Comparison of ENCODE assay signal across 1 cellular context in the genomic region with DNA sequence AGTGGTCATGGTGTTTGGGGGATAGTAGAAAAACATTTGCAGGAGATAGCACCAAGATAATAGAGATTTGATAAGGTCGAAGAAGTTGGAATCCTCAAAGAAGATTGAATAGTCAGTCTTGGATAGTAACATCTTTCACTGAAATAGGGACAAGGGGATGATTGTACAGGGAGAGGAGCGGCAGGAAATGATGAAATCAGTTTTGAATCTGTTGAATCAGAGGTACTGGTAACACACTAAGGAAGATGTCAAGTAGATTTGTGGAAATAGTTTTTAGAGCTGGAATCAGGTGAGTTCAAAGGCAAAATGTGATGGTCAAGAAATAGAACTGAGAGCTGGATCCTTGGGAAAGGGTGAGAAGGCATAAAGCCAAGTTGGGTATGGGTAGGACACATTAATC.
TF ChIP-seq lines count a peak whose summit lies in the region.

No MANE protein-coding gene starts in this region.

TF ChIP-seq in GM23338, 12 proteins besides CTCF, POLR2A, EP300 and RAD21 (continued from another document):
- TF ChIP-seq, protein P1, sequence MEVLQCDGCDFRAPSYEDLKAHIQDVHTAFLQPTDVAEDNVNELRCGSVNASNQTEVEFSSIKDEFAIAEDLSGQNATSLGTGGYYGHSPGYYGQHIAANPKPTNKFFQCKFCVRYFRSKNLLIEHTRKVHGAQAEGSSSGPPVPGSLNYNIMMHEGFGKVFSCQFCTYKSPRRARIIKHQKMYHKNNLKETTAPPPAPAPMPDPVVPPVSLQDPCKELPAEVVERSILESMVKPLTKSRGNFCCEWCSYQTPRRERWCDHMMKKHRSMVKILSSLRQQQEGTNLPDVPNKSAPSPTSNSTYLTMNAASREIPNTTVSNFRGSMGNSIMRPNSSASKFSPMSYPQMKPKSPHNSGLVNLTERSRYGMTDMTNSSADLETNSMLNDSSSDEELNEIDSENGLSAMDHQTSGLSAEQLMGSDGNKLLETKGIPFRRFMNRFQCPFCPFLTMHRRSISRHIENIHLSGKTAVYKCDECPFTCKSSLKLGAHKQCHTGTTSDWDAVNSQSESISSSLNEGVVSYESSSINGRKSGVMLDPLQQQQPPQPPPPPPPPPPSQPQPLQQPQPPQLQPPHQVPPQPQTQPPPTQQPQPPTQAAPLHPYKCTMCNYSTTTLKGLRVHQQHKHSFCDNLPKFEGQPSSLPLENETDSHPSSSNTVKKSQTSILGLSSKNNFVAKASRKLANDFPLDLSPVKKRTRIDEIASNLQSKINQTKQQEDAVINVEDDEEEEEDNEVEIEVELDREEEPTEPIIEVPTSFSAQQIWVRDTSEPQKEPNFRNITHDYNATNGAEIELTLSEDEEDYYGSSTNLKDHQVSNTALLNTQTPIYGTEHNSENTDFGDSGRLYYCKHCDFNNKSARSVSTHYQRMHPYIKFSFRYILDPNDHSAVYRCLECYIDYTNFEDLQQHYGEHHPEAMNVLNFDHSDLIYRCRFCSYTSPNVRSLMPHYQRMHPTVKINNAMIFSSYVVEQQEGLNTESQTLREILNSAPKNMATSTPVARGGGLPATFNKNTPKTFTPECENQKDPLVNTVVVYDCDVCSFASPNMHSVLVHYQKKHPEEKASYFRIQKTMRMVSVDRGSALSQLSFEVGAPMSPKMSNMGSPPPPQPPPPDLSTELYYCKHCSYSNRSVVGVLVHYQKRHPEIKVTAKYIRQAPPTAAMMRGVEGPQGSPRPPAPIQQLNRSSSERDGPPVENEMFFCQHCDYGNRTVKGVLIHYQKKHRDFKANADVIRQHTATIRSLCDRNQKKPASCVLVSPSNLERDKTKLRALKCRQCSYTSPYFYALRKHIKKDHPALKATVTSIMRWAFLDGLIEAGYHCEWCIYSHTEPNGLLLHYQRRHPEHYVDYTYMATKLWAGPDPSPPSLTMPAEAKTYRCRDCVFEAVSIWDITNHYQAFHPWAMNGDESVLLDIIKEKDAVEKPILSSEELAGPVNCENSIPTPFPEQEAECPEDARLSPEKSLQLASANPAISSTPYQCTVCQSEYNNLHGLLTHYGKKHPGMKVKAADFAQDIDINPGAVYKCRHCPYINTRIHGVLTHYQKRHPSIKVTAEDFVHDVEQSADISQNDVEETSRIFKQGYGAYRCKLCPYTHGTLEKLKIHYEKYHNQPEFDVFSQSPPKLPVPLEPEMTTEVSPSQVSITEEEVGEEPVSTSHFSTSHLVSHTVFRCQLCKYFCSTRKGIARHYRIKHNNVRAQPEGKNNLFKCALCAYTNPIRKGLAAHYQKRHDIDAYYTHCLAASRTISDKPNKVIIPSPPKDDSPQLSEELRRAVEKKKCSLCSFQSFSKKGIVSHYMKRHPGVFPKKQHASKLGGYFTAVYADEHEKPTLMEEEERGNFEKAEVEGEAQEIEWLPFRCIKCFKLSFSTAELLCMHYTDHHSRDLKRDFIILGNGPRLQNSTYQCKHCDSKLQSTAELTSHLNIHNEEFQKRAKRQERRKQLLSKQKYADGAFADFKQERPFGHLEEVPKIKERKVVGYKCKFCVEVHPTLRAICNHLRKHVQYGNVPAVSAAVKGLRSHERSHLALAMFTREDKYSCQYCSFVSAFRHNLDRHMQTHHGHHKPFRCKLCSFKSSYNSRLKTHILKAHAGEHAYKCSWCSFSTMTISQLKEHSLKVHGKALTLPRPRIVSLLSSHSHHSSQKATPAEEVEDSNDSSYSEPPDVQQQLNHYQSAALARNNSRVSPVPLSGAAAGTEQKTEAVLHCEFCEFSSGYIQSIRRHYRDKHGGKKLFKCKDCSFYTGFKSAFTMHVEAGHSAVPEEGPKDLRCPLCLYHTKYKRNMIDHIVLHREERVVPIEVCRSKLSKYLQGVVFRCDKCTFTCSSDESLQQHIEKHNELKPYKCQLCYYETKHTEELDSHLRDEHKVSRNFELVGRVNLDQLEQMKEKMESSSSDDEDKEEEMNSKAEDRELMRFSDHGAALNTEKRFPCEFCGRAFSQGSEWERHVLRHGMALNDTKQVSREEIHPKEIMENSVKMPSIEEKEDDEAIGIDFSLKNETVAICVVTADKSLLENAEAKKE (CRISPR knock-in tag; IDR thresholded peaks at IDR 0.05), result no peak
- no peak for TF ChIP-seq ZNF331 (CRISPR knock-in tag; IDR thresholded peaks at IDR 0.05; ENCODE audit: low read depth)
- TF ChIP-seq POLR2AphosphoS5 (IDR thresholded peaks at IDR 0.05; ENCODE audit: low read depth), result no peak
- no peak for TF ChIP-seq EZH2 (IDR thresholded peaks at IDR 0.05; ENCODE audit: low read depth, unreplicated experiment)
- TF ChIP-seq CREB1 (CRISPR knock-in tag; IDR thresholded peaks at IDR 0.05; ENCODE audit: low read depth), result no peak
- no peak for TF ChIP-seq NANOG (IDR thresholded peaks at IDR 0.05; ENCODE audit: borderline replicate concordance)
- TF ChIP-seq, protein P2, sequence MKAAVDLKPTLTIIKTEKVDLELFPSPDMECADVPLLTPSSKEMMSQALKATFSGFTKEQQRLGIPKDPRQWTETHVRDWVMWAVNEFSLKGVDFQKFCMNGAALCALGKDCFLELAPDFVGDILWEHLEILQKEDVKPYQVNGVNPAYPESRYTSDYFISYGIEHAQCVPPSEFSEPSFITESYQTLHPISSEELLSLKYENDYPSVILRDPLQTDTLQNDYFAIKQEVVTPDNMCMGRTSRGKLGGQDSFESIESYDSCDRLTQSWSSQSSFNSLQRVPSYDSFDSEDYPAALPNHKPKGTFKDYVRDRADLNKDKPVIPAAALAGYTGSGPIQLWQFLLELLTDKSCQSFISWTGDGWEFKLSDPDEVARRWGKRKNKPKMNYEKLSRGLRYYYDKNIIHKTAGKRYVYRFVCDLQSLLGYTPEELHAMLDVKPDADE (IDR thresholded peaks at IDR 0.05), result no peak
- TF ChIP-seq JUNB (IDR thresholded peaks at IDR 0.05; ENCODE audit: unreplicated experiment), result no peak
- no peak for TF ChIP-seq EZH2phosphoT487 (IDR thresholded peaks at IDR 0.05; ENCODE audit: unreplicated experiment)
- TF ChIP-seq, protein P3, sequence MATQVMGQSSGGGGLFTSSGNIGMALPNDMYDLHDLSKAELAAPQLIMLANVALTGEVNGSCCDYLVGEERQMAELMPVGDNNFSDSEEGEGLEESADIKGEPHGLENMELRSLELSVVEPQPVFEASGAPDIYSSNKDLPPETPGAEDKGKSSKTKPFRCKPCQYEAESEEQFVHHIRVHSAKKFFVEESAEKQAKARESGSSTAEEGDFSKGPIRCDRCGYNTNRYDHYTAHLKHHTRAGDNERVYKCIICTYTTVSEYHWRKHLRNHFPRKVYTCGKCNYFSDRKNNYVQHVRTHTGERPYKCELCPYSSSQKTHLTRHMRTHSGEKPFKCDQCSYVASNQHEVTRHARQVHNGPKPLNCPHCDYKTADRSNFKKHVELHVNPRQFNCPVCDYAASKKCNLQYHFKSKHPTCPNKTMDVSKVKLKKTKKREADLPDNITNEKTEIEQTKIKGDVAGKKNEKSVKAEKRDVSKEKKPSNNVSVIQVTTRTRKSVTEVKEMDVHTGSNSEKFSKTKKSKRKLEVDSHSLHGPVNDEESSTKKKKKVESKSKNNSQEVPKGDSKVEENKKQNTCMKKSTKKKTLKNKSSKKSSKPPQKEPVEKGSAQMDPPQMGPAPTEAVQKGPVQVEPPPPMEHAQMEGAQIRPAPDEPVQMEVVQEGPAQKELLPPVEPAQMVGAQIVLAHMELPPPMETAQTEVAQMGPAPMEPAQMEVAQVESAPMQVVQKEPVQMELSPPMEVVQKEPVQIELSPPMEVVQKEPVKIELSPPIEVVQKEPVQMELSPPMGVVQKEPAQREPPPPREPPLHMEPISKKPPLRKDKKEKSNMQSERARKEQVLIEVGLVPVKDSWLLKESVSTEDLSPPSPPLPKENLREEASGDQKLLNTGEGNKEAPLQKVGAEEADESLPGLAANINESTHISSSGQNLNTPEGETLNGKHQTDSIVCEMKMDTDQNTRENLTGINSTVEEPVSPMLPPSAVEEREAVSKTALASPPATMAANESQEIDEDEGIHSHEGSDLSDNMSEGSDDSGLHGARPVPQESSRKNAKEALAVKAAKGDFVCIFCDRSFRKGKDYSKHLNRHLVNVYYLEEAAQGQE (IDR thresholded peaks at IDR 0.05; ENCODE audit: unreplicated experiment), result no peak
- TF ChIP-seq STAT1 (IDR thresholded peaks at IDR 0.05; ENCODE audit: unreplicated experiment), result no peak
